Comparison of ENCODE assay signal across 1 cellular context in genomic region chr13:98975822-98976261, GRCh38.
TF ChIP-seq lines count a peak whose summit lies in the region.

No MANE protein-coding gene starts in this region.

TF ChIP-seq in WTC11, 78 proteins besides CTCF, POLR2A, EP300 and RAD21 (continued from another document):
- TF ChIP-seq PRDM15 (CRISPR knock-in tag; IDR thresholded peaks at IDR 0.05) (no peak), NR3C1 (CRISPR knock-in tag; conservative IDR thresholded peaks at IDR 0.05; ENCODE audit: low read depth) (no peak), ARID4B (CRISPR knock-in tag; IDR thresholded peaks at IDR 0.05; ENCODE audit: borderline replicate concordance) (no peak), ZNF219 (CRISPR knock-in tag; IDR thresholded peaks at IDR 0.05; ENCODE audit: borderline replicate concordance) (no peak), ZNF416 (CRISPR knock-in tag; IDR thresholded peaks at IDR 0.05) (no peak), GRHL2 (CRISPR knock-in tag; IDR thresholded peaks at IDR 0.05; ENCODE audit: insufficient replicate concordance, severe bottlenecking) (no peak), ZSCAN18 (CRISPR knock-in tag; IDR thresholded peaks at IDR 0.05) (no peak), SMAD4 (CRISPR knock-in tag; IDR thresholded peaks at IDR 0.05) (no peak)
